In the genomic region with DNA sequence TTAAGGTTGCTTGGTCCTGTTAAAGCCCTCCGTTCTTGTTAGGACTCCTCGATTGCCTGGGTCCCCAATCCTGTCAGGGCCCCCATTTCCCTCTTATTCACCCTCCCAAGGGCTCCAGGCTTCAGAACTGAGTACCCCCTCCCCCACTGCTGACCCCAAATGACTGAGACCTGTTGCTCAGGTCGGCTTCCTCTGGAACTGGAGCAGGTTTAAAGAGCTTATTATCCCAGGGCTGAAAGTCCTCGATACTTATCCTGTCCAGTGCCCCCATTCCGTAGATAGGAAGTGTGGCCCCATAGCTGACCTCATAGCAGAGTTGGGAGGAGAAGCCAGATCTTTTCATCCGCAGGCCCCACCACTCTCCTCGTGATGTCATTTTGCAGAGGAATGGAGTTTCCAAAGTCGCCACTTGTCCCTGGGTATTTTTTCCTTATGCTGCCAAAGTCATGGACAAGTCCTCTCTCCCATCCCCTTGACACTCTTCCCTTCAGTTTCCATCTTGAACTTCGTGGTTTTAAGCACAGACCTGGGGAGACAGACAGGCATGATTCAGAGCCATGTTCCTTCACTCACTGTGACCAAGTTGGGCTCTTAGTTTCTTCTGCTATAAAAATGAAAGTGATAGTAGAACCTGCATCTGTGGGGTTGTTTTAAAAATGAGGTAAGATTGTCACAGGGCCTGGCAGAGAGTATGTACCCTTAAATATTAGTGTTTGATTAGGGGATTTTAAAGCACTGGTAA, we compare ENCODE assay signal across 8 cellular contexts. TPM values are rescaled to one million over a fixed set of nuclear protein-coding genes. Genes with fewer than 3 reads are reported as not detected.
DNase-seq lines count a peak whose midpoint lies in the region; ATAC-seq, FAIRE-seq and TF ChIP-seq lines count a peak whose summit lies in the region.

No MANE protein-coding gene starts in this region.

- FAIRE-seq in K562 (lab: Jason Lieb, UNC), result no peak

- H3K4me1 Mint-ChIP-seq in CD8-positive, alpha-beta memory T cell, result peaks cover 17 to 22% (median 19%) of the 10 kb centered on the region in 3 donors
- peaks cover 9 to 14% of the 10 kb centered on the region in 2 donors for H3K4me1 Mint-ChIP-seq in stimulated activated naive B cell treated with anti-CD40 and anti-IgM and Interleukin-4, amounts not matched to agents 10 μg/mL and 1 μg/mL and 100 μg/mL, for 72 hours

- H3K79me2 ChIP-seq in K562 (ENCODE audit: control insufficient read depth, insufficient read depth, low read length), result peaks cover 11% of the 10 kb centered on the region; the same call in 1 of the 3 replicates

- no peaks in the 10 kb centered on the region for H3K9me1 ChIP-seq in K562 (ENCODE audit: control insufficient read depth, insufficient read depth, low read length)

- peak overlapping the region; percentile 85 to 92; a peak in 3 of 4 replicates for H3K9ac ChIP-seq in K562 (ENCODE audit: insufficient read depth in 1 of 2, low read depth in 2 of 2, low read length in 2 of 2)

- WGBS in K562 (ENCODE audit: insufficient coverage, low coverage, missing lambda C conversion rate), result 4% methylated on average over 9 of the region's 9 CpGs
- 17 to 25% methylated on average over 9 of the region's 9 CpGs for WGBS in lower leg skin, 2 donors

- no peaks in the 10 kb centered on the region for H4K20me1 ChIP-seq in K562 (replicated peaks; ENCODE audit: control insufficient read depth, insufficient read depth, low read length)

- CTCF ChIA-PET in CD8-positive, alpha-beta memory T cell (lab: Charles Lee), result interaction anchor here (0.9 to 1.8 kb wide), 2 partner anchors 12 to 39 kb away, joined by 3 to 8 read pairs; a partner anchor contains a TSS
- CTCF ChIA-PET in K562 (lab: Yijun Ruan, JAX; ENCODE audit: low intra/inter-chr PET ratio), result no interaction called here

- peak overlapping the region; percentile 89 for H3K27ac ChIP-seq in CD8-positive, alpha-beta memory T cell (ENCODE audit: low read depth, low read length)
- H3K27ac ChIP-seq in K562 (ENCODE audit: extremely low read depth, low read depth, low read length), result peak overlapping the region; percentile 63

- POLR2A ChIA-PET in CD8-positive, alpha-beta memory T cell (lab: Charles Lee), result interaction anchor here (1.0 to 1.1 kb wide), 2 partner anchors 39 to 420 kb away, joined by 3 to 4 read pairs; a partner anchor contains a TSS
- POLR2A ChIA-PET in K562 (lab: Yijun Ruan, JAX), result interaction anchor here (1.0 to 1.2 kb wide), 2 partner anchors 12 to 26 kb away, joined by 3 to 4 read pairs; no protein-coding TSS in a partner anchor

- H3K4me3 Mint-ChIP-seq in CD8-positive, alpha-beta memory T cell, result peak overlapping the region; percentile 86 to 98 (median 95)
- H3K4me3 Mint-ChIP-seq in stimulated activated naive B cell treated with anti-CD40 and anti-IgM and Interleukin-4, amounts not matched to agents 10 μg/mL and 1 μg/mL and 100 μg/mL, for 72 hours, result peak overlapping the region; percentile 93 to 98

- no peak for TF ChIP-seq RAD21 in K562 (CRISPR knock-in tag; conservative IDR thresholded peaks at IDR 0.05 in 1 of 2, IDR thresholded peaks at IDR 0.05 in 1 of 2)

- peaks cover 0 to 28% (median 8%) of the 10 kb centered on the region in 3 donors for H3K36me3 Mint-ChIP-seq in CD8-positive, alpha-beta memory T cell
- peaks cover 4% of the 10 kb centered on the region in 2 donors for H3K36me3 Mint-ChIP-seq in stimulated activated naive B cell treated with anti-CD40 and anti-IgM and Interleukin-4, amounts not matched to agents 10 μg/mL and 1 μg/mL and 100 μg/mL, for 72 hours

- no TSS peak for BruUV-seq in K562 (replicated peaks; lab: Mats Ljungman, UMichigan)

- peak overlapping the region; percentile 88 to 100 (median 98) for H3K27ac Mint-ChIP-seq in CD8-positive, alpha-beta memory T cell
- H3K27ac Mint-ChIP-seq in stimulated activated naive B cell treated with anti-CD40 and anti-IgM and Interleukin-4, amounts not matched to agents 10 μg/mL and 1 μg/mL and 100 μg/mL, for 72 hours, result peak overlapping the region; percentile 96

- no peaks in the 10 kb centered on the region for H3K27me3 ChIP-seq in CD8-positive, alpha-beta memory T cell (ENCODE audit: insufficient read depth, low read length, poor library complexity, severe bottlenecking)
- H3K27me3 ChIP-seq in K562 (ENCODE audit: control insufficient read depth in 2 of 2, insufficient read depth in 2 of 2, low read length in 2 of 2), result no peaks in the 10 kb centered on the region

- peak overlapping the region; percentile 82 for H3K4me3 ChIP-seq in CD8-positive, alpha-beta memory T cell (ENCODE audit: low read length)
- H3K4me3 ChIP-seq in K562 (peak overlapping the region; percentile 94), lower leg skin (ENCODE audit: low read depth, poor library complexity, severe bottlenecking) (peak overlapping the region; percentile 78)

- no peaks in the 10 kb centered on the region for H3K9me3 Mint-ChIP-seq in CD8-positive, alpha-beta memory T cell
- no peaks in the 10 kb centered on the region for H3K9me3 Mint-ChIP-seq in stimulated activated naive B cell treated with anti-CD40 and anti-IgM and Interleukin-4, amounts not matched to agents 10 μg/mL and 1 μg/mL and 100 μg/mL, for 72 hours

- TF ChIP-seq CTCF in K562 (IDR thresholded peaks at IDR 0.05 in 2 of 3, conservative IDR thresholded peaks at IDR 0.05 in 1 of 3; ENCODE audit: insufficient read depth in 2 of 3, low read depth in 1 of 3, low read length in 3 of 3), result no peak
- TF ChIP-seq CTCF in lower leg skin (IDR thresholded peaks at IDR 0.05), result no peak

- ATAC-seq in GM21717 (IDR thresholded peaks at IDR 0.05; ENCODE audit: unreplicated experiment) (peak; percentile 52), K562 (peak; percentile 32), HG03025 (IDR thresholded peaks at IDR 0.05; ENCODE audit: low FRiP score, unreplicated experiment) (no peak)
- peak; percentile 55 to 64 for ATAC-seq in stimulated activated naive B cell treated with anti-CD40 and anti-IgM and Interleukin-4, amounts not matched to agents 10 μg/mL and 1 μg/mL and 100 μg/mL, for 72 hours (replicated peaks)

- peak in 3 of 5 donors; percentile 50 to 52 (median 51) for DNase-seq in CD8-positive, alpha-beta memory T cell
- DNase-seq in NOMO-1 treated with DMSO at 0.1 percent for 48 hours (lab: John Stamatoyannopoulos, UW; ENCODE audit: unreplicated experiment) (peak; percentile 35), K562 (ENCODE audit: extremely low read depth in 1 of 4, low spot score in 3 of 4) (peak; percentile 29 to 35 (median 32)), lower leg skin (ENCODE audit: low spot score in 2 of 2) (no peak), LoVo (ENCODE audit: low spot score) (no peak)
- DNase-seq in stimulated activated naive B cell treated with anti-CD40 and anti-IgM and Interleukin-4, amounts not matched to agents 10 μg/mL and 1 μg/mL and 100 μg/mL, for 72 hours, result peak; percentile 4

- no peak for TF ChIP-seq EP300 in K562 (IDR thresholded peaks at IDR 0.05; ENCODE audit: low read length)

- no peak for TF ChIP-seq POLR2A in K562 (conservative IDR thresholded peaks at IDR 0.05)
- no peak for TF ChIP-seq POLR2A in lower leg skin (IDR thresholded peaks at IDR 0.05)

- H3K9me3 ChIP-seq in CD8-positive, alpha-beta memory T cell (ENCODE audit: low read length), result no peaks in the 10 kb centered on the region
- H3K9me3 ChIP-seq in K562 (replicated peaks; ENCODE audit: control insufficient read depth, insufficient read depth, low read depth, low read length), result no peaks in the 10 kb centered on the region

- H3K36me3 ChIP-seq in CD8-positive, alpha-beta memory T cell (ENCODE audit: insufficient read depth, low read length), result peaks cover 6% of the 10 kb centered on the region
- peaks cover 5% of the 10 kb centered on the region; the same call in 1 of the 3 replicates for H3K36me3 ChIP-seq in K562 (ENCODE audit: control insufficient read depth, insufficient read depth, low read length)

- H3K27me3 Mint-ChIP-seq in CD8-positive, alpha-beta memory T cell, result peaks cover 0 to 4% of the 10 kb centered on the region in 2 donors
- H3K27me3 Mint-ChIP-seq in stimulated activated naive B cell treated with anti-CD40 and anti-IgM and Interleukin-4, amounts not matched to agents 10 μg/mL and 1 μg/mL and 100 μg/mL, for 72 hours, result no peaks in the 10 kb centered on the region

- intact Hi-C loops in K562 (cut with micrococcal nuclease), result no loop called here
- intact Hi-C loops in lower leg skin (cut with DNase I; ENCODE audit: low total_unique reads), result no loop called here

- H2AFZ ChIP-seq in K562 (ENCODE audit: low read depth, low read length), result peak overlapping the region; percentile 95

- H3K4me1 ChIP-seq in CD8-positive, alpha-beta memory T cell (ENCODE audit: insufficient read depth, low read length), result peaks cover 17% of the 10 kb centered on the region
- peaks cover 0 to 2% of the 10 kb centered on the region in 2 experiments; a peak in 2 of 5 replicates for H3K4me1 ChIP-seq in K562 (replicated peaks in 1 of 2; ENCODE audit: control insufficient read depth in 2 of 2, insufficient read depth in 2 of 2, low read length in 2 of 2)

- peak overlapping the region; percentile 89 for H3K4me2 ChIP-seq in K562 (ENCODE audit: insufficient read depth, low read length)

- in situ Hi-C loops in K562 (cut with MboI), result no loop called here

RNA-seq across cellular contexts. Expression of a gene that starts 1.2 kb away (rescaled TPM):
- total RNA-seq in CD8-positive, alpha-beta memory T cell, result 1 to 10 TPM; 7.3 to 8.4 TPM
- 12.6 TPM for polyA plus RNA-seq in CD8-positive, alpha-beta memory T cell
- total RNA-seq in K562 (2011; cell fraction: chromatin; rRNA removed; ENCODE audit: low replicate concordance), result 15.0 and 22.7 TPM in 2 replicates
- total RNA-seq in K562 (2011; cell fraction: nucleolus; rRNA removed), result 9.2 and 12.1 TPM in 2 replicates
- total RNA-seq in K562 (2011; cell fraction: nucleoplasm; rRNA removed), result 13.3 and 15.2 TPM in 2 replicates
- total RNA-seq in K562 (2014; rRNA removed) (3.7 and 8.1 TPM in 2 replicates), K562 (2014; rRNA removed; fragmentation: Illumina TruSeq; extraction: Trizol) (2.7 and 3.0 TPM in 2 replicates), K562 (2015; rRNA removed; fragmentation: Illumina TruSeq; extraction: Trizol) (3.9 and 5.2 TPM in 2 replicates), K562 (2021) (7.0 and 9.8 TPM in 2 replicates), lower leg skin (10 to 100 TPM; 11.5 to 29.5 (median 22.2) TPM)
- polyA plus RNA-seq in K562 (2011; rRNA removed) (15.1 and 15.2 TPM in 2 replicates), K562 (2014; fragmentation: Illumina TruSeq; extraction: Trizol) (8.7 and 9.4 TPM in 2 replicates), K562 (2014; fragmentation: Nextera tagmentation; extraction: Ambion mirVana) (1 to 10 TPM; 1.4 to 2.6 TPM), K562 (2014; rRNA removed) (5.6 and 8.4 TPM in 2 replicates)
- polyA plus RNA-seq in K562 (2011; cell fraction: cytosol; rRNA removed), result 12.8 and 24.5 TPM in 2 replicates
- 27.5 and 29.4 TPM in 2 replicates for polyA plus RNA-seq in K562 (2011; cell fraction: nucleus; rRNA removed)
- polyA plus RNA-seq in K562 (2012), result 5.3 and 6.1 TPM in 2 replicates
- polyA minus RNA-seq in K562 (2011; rRNA and poly(A)+ RNA removed), result 9.4 and 12.9 TPM in 2 replicates
- polyA minus RNA-seq in K562 (2011; cell fraction: cytosol; rRNA and poly(A)+ RNA removed), result 6.4 and 9.4 TPM in 2 replicates
- 6.3 and 7.9 TPM in 2 replicates for polyA minus RNA-seq in K562 (2011; cell fraction: nucleus; rRNA and poly(A)+ RNA removed)

RNA-seq across cellular contexts. Expression of a gene that starts 32.7 kb away (rescaled TPM):
- total RNA-seq in CD8-positive, alpha-beta memory T cell, result not detected
- polyA plus RNA-seq in CD8-positive, alpha-beta memory T cell, result not detected
- not detected in 2 replicates for total RNA-seq in K562 (2011; cell fraction: chromatin; rRNA removed; ENCODE audit: low replicate concordance)
- not detected in 2 replicates for total RNA-seq in K562 (2011; cell fraction: nucleolus; rRNA removed)
- total RNA-seq in K562 (2011; cell fraction: nucleoplasm; rRNA removed), result 0.07 TPM in 1 of 2 replicates, not detected in the other
- total RNA-seq in K562 (2014; rRNA removed) (0.05 and 0.08 TPM in 2 replicates), K562 (2014; rRNA removed; fragmentation: Illumina TruSeq; extraction: Trizol) (0.04 TPM in 1 of 2 replicates, not detected in the other), K562 (2015; rRNA removed; fragmentation: Illumina TruSeq; extraction: Trizol) (0.07 and 0.08 TPM in 2 replicates), K562 (2021) (0.09 TPM in 2 replicates), lower leg skin (not detected)
- polyA plus RNA-seq in K562 (2011; rRNA removed) (0.01 TPM in 2 replicates), K562 (2014; fragmentation: Illumina TruSeq; extraction: Trizol) (0.04 and 0.07 TPM in 2 replicates), K562 (2014; fragmentation: Nextera tagmentation; extraction: Ambion mirVana) (under 1 TPM in 1 of 2 experiments, not detected in 1; 0.01 TPM), K562 (2014; rRNA removed) (0.07 and 0.12 TPM in 2 replicates)
- 0.01 and 0.03 TPM in 2 replicates for polyA plus RNA-seq in K562 (2011; cell fraction: cytosol; rRNA removed)
- not detected in 2 replicates for polyA plus RNA-seq in K562 (2011; cell fraction: nucleus; rRNA removed)
- polyA plus RNA-seq in K562 (2012), result 0.07 and 0.15 TPM in 2 replicates
- not detected in 2 replicates for polyA minus RNA-seq in K562 (2011; rRNA and poly(A)+ RNA removed)
- polyA minus RNA-seq in K562 (2011; cell fraction: cytosol; rRNA and poly(A)+ RNA removed), result not detected in 2 replicates
- under 0.01 TPM in 2 replicates for polyA minus RNA-seq in K562 (2011; cell fraction: nucleus; rRNA and poly(A)+ RNA removed)

RNA-seq across cellular contexts. Expression of a gene that starts 39.7 kb away (rescaled TPM):
- 10 to 100 TPM; 41.3 to 42.9 TPM for total RNA-seq in CD8-positive, alpha-beta memory T cell
- polyA plus RNA-seq in CD8-positive, alpha-beta memory T cell, result 16.4 TPM
- total RNA-seq in K562 (2011; cell fraction: chromatin; rRNA removed; ENCODE audit: low replicate concordance), result 25.1 and 31.3 TPM in 2 replicates
- total RNA-seq in K562 (2011; cell fraction: nucleolus; rRNA removed), result 28.5 and 32.2 TPM in 2 replicates
- total RNA-seq in K562 (2011; cell fraction: nucleoplasm; rRNA removed), result 27.3 and 31.1 TPM in 2 replicates
- total RNA-seq in K562 (2014; rRNA removed), result 56.1 and 60.4 TPM in 2 replicates
- 30.9 and 43.8 TPM in 2 replicates for total RNA-seq in K562 (2014; rRNA removed; fragmentation: Illumina TruSeq; extraction: Trizol)
- 39.7 and 41.9 TPM in 2 replicates for total RNA-seq in K562 (2015; rRNA removed; fragmentation: Illumina TruSeq; extraction: Trizol)
- total RNA-seq in K562 (2021), result 37.3 and 41.9 TPM in 2 replicates
- polyA plus RNA-seq in K562 (2011; rRNA removed), result 30.9 and 32.3 TPM in 2 replicates
- 26.2 and 28.1 TPM in 2 replicates for polyA plus RNA-seq in K562 (2011; cell fraction: cytosol; rRNA removed)
- polyA plus RNA-seq in K562 (2011; cell fraction: nucleus; rRNA removed), result 55.9 and 59.7 TPM in 2 replicates
- polyA plus RNA-seq in K562 (2012), result 27.2 and 38.5 TPM in 2 replicates
- polyA plus RNA-seq in K562 (2014; fragmentation: Illumina TruSeq; extraction: Trizol), result 44.6 and 50.0 TPM in 2 replicates
- 10 to 100 TPM in 1 of 2 experiments, 1 to 10 TPM in 1; 5.9 to 13.6 TPM for polyA plus RNA-seq in K562 (2014; fragmentation: Nextera tagmentation; extraction: Ambion mirVana)
- 47.4 and 50.5 TPM in 2 replicates for polyA plus RNA-seq in K562 (2014; rRNA removed)
- 13.6 and 16.5 TPM in 2 replicates for polyA minus RNA-seq in K562 (2011; rRNA and poly(A)+ RNA removed)
- 9.6 and 14.5 TPM in 2 replicates for polyA minus RNA-seq in K562 (2011; cell fraction: cytosol; rRNA and poly(A)+ RNA removed)
- 12.3 and 14.2 TPM in 2 replicates for polyA minus RNA-seq in K562 (2011; cell fraction: nucleus; rRNA and poly(A)+ RNA removed)
- 10 to 100 TPM; 17.6 to 36.5 (median 26.0) TPM for total RNA-seq in lower leg skin

RNA-seq across cellular contexts. Expression of a gene that starts 43.8 kb away (rescaled TPM):
- total RNA-seq in CD8-positive, alpha-beta memory T cell, result 100 to 1,000 TPM in 1 of 2 experiments, 10 to 100 TPM in 1; 92.3 to 101 TPM
- polyA plus RNA-seq in CD8-positive, alpha-beta memory T cell, result 37.7 TPM
- total RNA-seq in K562 (2011; cell fraction: chromatin; rRNA removed; ENCODE audit: low replicate concordance), result 9.3 and 11.4 TPM in 2 replicates
- 8.4 and 9.2 TPM in 2 replicates for total RNA-seq in K562 (2011; cell fraction: nucleolus; rRNA removed)
- 9.5 and 10.8 TPM in 2 replicates for total RNA-seq in K562 (2011; cell fraction: nucleoplasm; rRNA removed)
- total RNA-seq in K562 (2014; rRNA removed) (47.0 and 67.3 TPM in 2 replicates), K562 (2014; rRNA removed; fragmentation: Illumina TruSeq; extraction: Trizol) (37.9 and 42.9 TPM in 2 replicates), K562 (2015; rRNA removed; fragmentation: Illumina TruSeq; extraction: Trizol) (41.7 and 42.2 TPM in 2 replicates), K562 (2021) (59.8 and 65.9 TPM in 2 replicates), lower leg skin (10 to 100 TPM; 31.9 to 57.5 (median 46.9) TPM)
- polyA plus RNA-seq in K562 (2011; rRNA removed) (23.9 and 26.3 TPM in 2 replicates), K562 (2014; fragmentation: Illumina TruSeq; extraction: Trizol) (48.3 and 49.4 TPM in 2 replicates), K562 (2014; fragmentation: Nextera tagmentation; extraction: Ambion mirVana) (10 to 100 TPM in 1 of 2 experiments, 1 to 10 TPM in 1; 8.4 to 11.9 TPM), K562 (2014; rRNA removed) (38.6 and 41.0 TPM in 2 replicates)
- 15.9 and 20.4 TPM in 2 replicates for polyA plus RNA-seq in K562 (2011; cell fraction: cytosol; rRNA removed)
- polyA plus RNA-seq in K562 (2011; cell fraction: nucleus; rRNA removed), result 14.2 and 16.3 TPM in 2 replicates
- polyA plus RNA-seq in K562 (2012), result 27.0 and 44.7 TPM in 2 replicates
- polyA minus RNA-seq in K562 (2011; rRNA and poly(A)+ RNA removed), result 11.0 and 11.6 TPM in 2 replicates
- polyA minus RNA-seq in K562 (2011; cell fraction: cytosol; rRNA and poly(A)+ RNA removed), result 14.7 and 15.7 TPM in 2 replicates
- polyA minus RNA-seq in K562 (2011; cell fraction: nucleus; rRNA and poly(A)+ RNA removed), result 5.8 and 7.0 TPM in 2 replicates

Comparison
In these comparisons a context has a peak if more than half of its experiments do, and no peak if none do; other contexts are left out.
1. DNase-seq: peak in CD8-positive, alpha-beta memory T cell (3 of 5), NOMO-1 treated with DMSO at 0.1 percent for 48 hours (single experiment), K562 (4 of 4) and stimulated activated naive B cell treated with anti-CD40 and anti-IgM and Interleukin-4, amounts not matched to agents 10 μg/mL and 1 μg/mL and 100 μg/mL, for 72 hours (single experiment); none in lower leg skin (0 of 2) and LoVo (single experiment).
2. Peak in every context shown above with its lines, with median percentiles within 50 percentile points of each other: H3K4me3 ChIP-seq.